Comparison of ENCODE assay signal across 11 cellular contexts in genomic region chr9:68500457-68501158, GRCh38. TPM values are rescaled to one million over a fixed set of nuclear protein-coding genes. Genes with fewer than 3 reads are reported as not detected.
DNase-seq lines count a peak whose midpoint lies in the region; TF ChIP-seq lines count a peak whose summit lies in the region.
"Had no signal": no experiment of that assay in that cellular context is flagged by ENCODE, and none has a peak within 500 bp of the region (broad histone marks: within the 10 kb centered on the region; RNA-seq: fewer than 3 reads in every experiment).

No MANE protein-coding gene starts in this region.

- H3K4me1 ChIP-seq in tibial artery: peaks cover 0 to 59% (median 23%) of the 10 kb centered on the region in 4 donors

- TF ChIP-seq CTCF in astrocyte of the spinal cord (IDR thresholded peaks at IDR 0.05; ENCODE audit: low read depth, low read length) (no peak), tibial artery (IDR thresholded peaks at IDR 0.05) (no peak)

- intact Hi-C loops in tibial artery (cut with DNase I; ENCODE audit: low total_unique reads): no loop called here

- H3K27ac ChIP-seq in tibial artery: peak overlapping the region; percentile 79 to 92

- H3K4me3 ChIP-seq in astrocyte of the spinal cord (ENCODE audit: low read depth, low read length) (no peak overlapping the region), tibial artery (no peak overlapping the region)

- H3K9me3 ChIP-seq in tibial artery: no peaks in the 10 kb centered on the region

- DNase-seq in HT1080 (ENCODE audit: low read depth) (peak; percentile 80), astrocyte of the spinal cord (ENCODE audit: low read depth, low spot score) (peak; percentile 14), left kidney (ENCODE audit: low read depth, low spot score) (peak; percentile 28), tibial artery (peak in 1 of 2 donors; percentile 72), NCI-H2171 (lab: John Stamatoyannopoulos, UW) (no peak), NCI-H2227 (lab: John Stamatoyannopoulos, UW; ENCODE audit: unreplicated experiment) (no peak), cerebellum (ENCODE audit: low spot score) (no peak), NCI-H146 (lab: John Stamatoyannopoulos, UW) (no peak)
- DNase-seq: effector CD8-positive, alpha-beta T cell had no signal

- no peaks in the 10 kb centered on the region for H3K27me3 ChIP-seq in tibial artery

- in situ Hi-C loops in astrocyte of the spinal cord (cut with HindIII; ENCODE audit: low sequenced_read_pairs): no loop called here

- peaks cover 0 to 10% (median 6%) of the 10 kb centered on the region in 3 donors for H3K36me3 ChIP-seq in tibial artery

RNA-seq across cellular contexts. Expression of gene TMEM252, which starts 40.1 kb away (rescaled TPM):
- not detected in 2 replicates for total RNA-seq in HT1080 (2014; rRNA removed; shearing (Covaris generic))
- not detected in 2 replicates for polyA plus RNA-seq in HT1080 (2015; cell fraction: cytosol; rRNA removed)
- not detected in 2 replicates for polyA plus RNA-seq in HT1080 (2015; cell fraction: nucleus; rRNA removed)
- total RNA-seq in cerebellum: not detected
- total RNA-seq: lung microvascular endothelial cell, temporal lobe had no signal

Comparison
In these comparisons a context has a peak if more than half of its experiments do, and no peak if none do; other contexts are left out.
1. DNase-seq: peak in HT1080 (single experiment), astrocyte of the spinal cord (single experiment) and left kidney (single experiment); none in NCI-H2171 (single experiment), NCI-H2227 (single experiment), cerebellum (single experiment) and NCI-H146 (single experiment).